Comparison of ENCODE assay signal across 13 cellular contexts in genomic region chr10:121157998-121158397, GRCh38.
DNase-seq lines count a peak whose midpoint lies in the region; ATAC-seq and TF ChIP-seq lines count a peak whose summit lies in the region.
"Had no signal": no experiment of that assay in that cellular context is flagged by ENCODE, and none has a peak within 500 bp of the region (broad histone marks: within the 10 kb centered on the region; RNA-seq: fewer than 3 reads in every experiment).

No MANE protein-coding gene starts in this region.

- H3K36me3 ChIP-seq in heart right ventricle = no peaks in the 10 kb centered on the region

- TF ChIP-seq CTCF in heart right ventricle (IDR thresholded peaks at IDR 0.05) = no peak

- POLR2A ChIA-PET in activated CD4-positive, alpha-beta memory T cell treated with anti-CD3 and anti-CD28 coated beads for 36 hours (lab: Charles Lee) = no interaction called here

- H3K27ac Mint-ChIP-seq in activated CD4-positive, alpha-beta memory T cell treated with anti-CD3 and anti-CD28 coated beads for 36 hours = no peak overlapping the region
- H3K27ac Mint-ChIP-seq: T-helper 2 cell treated with Interferon-gamma antibody and Interleukin-4, amounts not matched to agents 5 μg/mL and 100 μg/mL, for 36 hours had no signal

- H3K4me3 Mint-ChIP-seq in activated CD4-positive, alpha-beta memory T cell treated with anti-CD3 and anti-CD28 coated beads for 36 hours = no peak overlapping the region
- H3K4me3 Mint-ChIP-seq: central memory CD8-positive, alpha-beta T cell; T-helper 2 cell treated with Interferon-gamma antibody and Interleukin-4, amounts not matched to agents 5 μg/mL and 100 μg/mL, for 36 hours had no signal

- H3K36me3 Mint-ChIP-seq in activated CD4-positive, alpha-beta memory T cell treated with anti-CD3 and anti-CD28 coated beads for 36 hours = no peaks in the 10 kb centered on the region

- H3K9me3 ChIP-seq in heart right ventricle = peaks cover 0 to 14% (median 0%) of the 10 kb centered on the region in 11 donors

- intact Hi-C loops in heart right ventricle (cut with DNase I) = no loop called here
- intact Hi-C loops in activated CD4-positive, alpha-beta memory T cell treated with anti-CD3 and anti-CD28 coated beads for 36 hours (cut with micrococcal nuclease) = no loop called here

- H3K4me1 ChIP-seq in heart right ventricle = no peaks in the 10 kb centered on the region

- H3K4me3 ChIP-seq in heart right ventricle = no peak overlapping the region

- H3K27ac ChIP-seq in heart right ventricle = no peak overlapping the region

- no peaks in the 10 kb centered on the region for H3K27me3 Mint-ChIP-seq in activated CD4-positive, alpha-beta memory T cell treated with anti-CD3 and anti-CD28 coated beads for 36 hours
- H3K27me3 Mint-ChIP-seq: central memory CD8-positive, alpha-beta T cell had no signal

- H3K27me3 ChIP-seq in heart right ventricle = peaks cover 0 to 4% (median 0%) of the 10 kb centered on the region in 7 donors

- peak in 6 of 8 donors; percentile 42 to 64 (median 52) for ATAC-seq in heart right ventricle
- ATAC-seq in HG02885 (IDR thresholded peaks at IDR 0.05; ENCODE audit: poor library complexity, unreplicated experiment) = no peak

- peaks cover 4% of the 10 kb centered on the region for H3K9me3 Mint-ChIP-seq in activated CD4-positive, alpha-beta memory T cell treated with anti-CD3 and anti-CD28 coated beads for 36 hours
- H3K9me3 Mint-ChIP-seq: central memory CD8-positive, alpha-beta T cell; T-helper 2 cell treated with Interferon-gamma antibody and Interleukin-4, amounts not matched to agents 5 μg/mL and 100 μg/mL, for 36 hours had no signal

- 50 to 61% methylated on average over 3 to 5 of the region's 6 CpGs for WGBS in heart right ventricle, 2 donors

- DNase-seq in HT1080 (ENCODE audit: low read depth) (peak; percentile 68), OCI-M1 (lab: John Stamatoyannopoulos, UW) (peak; percentile 95), heart right ventricle (peak in 1 of 2 donors; percentile 44), putamen (ENCODE audit: low spot score) (peak; percentile 56), NCI-H2029 (lab: John Stamatoyannopoulos, UW) (no peak), iPS-NIHi11 (ENCODE audit: low spot score) (no peak)
- no peak for DNase-seq in activated CD4-positive, alpha-beta memory T cell treated with anti-CD3 and anti-CD28 coated beads for 36 hours
- DNase-seq: activated naive CD4-positive, alpha-beta T cell; NCI-H2029 treated with DMSO at 0.1 percent for 48 hours; stimulated activated naive CD4-positive, alpha-beta T cell had no signal

- CTCF ChIA-PET in activated CD4-positive, alpha-beta memory T cell treated with anti-CD3 and anti-CD28 coated beads for 36 hours (lab: Charles Lee) = no interaction called here

- H3K4me1 Mint-ChIP-seq in activated CD4-positive, alpha-beta memory T cell treated with anti-CD3 and anti-CD28 coated beads for 36 hours (ENCODE audit: low read depth) = no peaks in the 10 kb centered on the region
- H3K4me1 Mint-ChIP-seq: central memory CD8-positive, alpha-beta T cell had no signal

Comparison
In these comparisons a context has a peak if more than half of its experiments do, and no peak if none do; other contexts are left out.
1. DNase-seq: peak in HT1080 (single experiment), OCI-M1 (single experiment) and putamen (single experiment); none in activated CD4-positive, alpha-beta memory T cell treated with anti-CD3 and anti-CD28 coated beads for 36 hours (single experiment), NCI-H2029 (single experiment) and iPS-NIHi11 (single experiment).